22 cellular contexts compared by ENCODE assay signal in the genomic region with DNA sequence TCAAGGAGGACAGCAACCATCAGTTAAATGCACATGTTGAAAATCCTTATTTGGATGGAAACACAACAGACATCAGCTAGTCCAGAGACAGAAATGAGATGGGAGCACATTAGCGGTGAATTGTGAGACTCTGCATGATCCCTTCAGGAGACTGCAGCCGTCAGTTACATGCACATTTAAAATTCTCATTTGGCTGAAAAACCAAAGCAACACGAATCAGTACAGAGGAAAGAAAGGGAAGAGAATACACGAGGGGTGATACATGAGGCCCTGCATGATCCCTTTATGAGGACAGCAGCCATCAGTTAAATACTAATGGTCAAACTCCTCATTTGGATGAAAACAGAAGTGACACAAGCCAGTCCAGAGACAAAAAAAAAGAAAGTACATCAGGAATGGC.
DNase-seq lines count a peak whose midpoint lies in the region; ATAC-seq, FAIRE-seq and TF ChIP-seq lines count a peak whose summit lies in the region.
"Had no signal": no experiment of that assay in that cellular context is flagged by ENCODE, and none has a peak within 500 bp of the region (broad histone marks: within the 10 kb centered on the region; RNA-seq: fewer than 3 reads in every experiment).

No MANE protein-coding gene starts in this region.

- no peak for TF ChIP-seq EP300 in HepG2 (IDR thresholded peaks at IDR 0.05; ENCODE audit: low read depth in 2 of 2, low read length in 2 of 2)
- no peak for TF ChIP-seq EP300 in HepG2 (CRISPR knock-in tag; IDR thresholded peaks at IDR 0.05; ENCODE audit: borderline replicate concordance)

- peaks cover 15 to 69% of the 10 kb centered on the region in 2 experiments for H3K36me3 ChIP-seq in HepG2 (replicated peaks in 1 of 2; ENCODE audit: control insufficient read depth in 1 of 2, insufficient read depth in 2 of 2, low read length in 2 of 2)
- no peaks in the 10 kb centered on the region for H3K36me3 ChIP-seq in right lobe of liver

- H3K9me3 Mint-ChIP-seq in IgD-negative memory B cell (no peaks in the 10 kb centered on the region), glutamatergic neuron (ENCODE audit: unreplicated experiment) (peaks cover 46% of the 10 kb centered on the region)
- peaks cover 6% of the 10 kb centered on the region for H3K9me3 Mint-ChIP-seq in stimulated activated memory B cell treated with anti-CD40 and anti-IgM and Interleukin-4, amounts not matched to agents 10 μg/mL and 1 μg/mL and 100 μg/mL, for 72 hours
- H3K9me3 Mint-ChIP-seq: GM23338 had no signal

- no peaks in the 10 kb centered on the region for H3K79me2 ChIP-seq in HepG2 (ENCODE audit: insufficient read depth, low read length)

- H3K9me3 ChIP-seq in HepG2 (ENCODE audit: low read length) (no peaks in the 10 kb centered on the region), right lobe of liver (no peaks in the 10 kb centered on the region)

- H3K4me3 Mint-ChIP-seq in IgD-negative memory B cell = peak overlapping the region in 3 of 4 donors; percentile 24 to 95 (median 73)
- no peak overlapping the region for H3K4me3 Mint-ChIP-seq in glutamatergic neuron (ENCODE audit: unreplicated experiment)
- H3K4me3 Mint-ChIP-seq in stimulated activated memory B cell treated with anti-CD40 and anti-IgM and Interleukin-4, amounts not matched to agents 10 μg/mL and 1 μg/mL and 100 μg/mL, for 72 hours = no peak overlapping the region
- H3K4me3 Mint-ChIP-seq: CD4-positive, alpha-beta memory T cell; GM23338; H9; HFFc6 had no signal

- CTCF ChIA-PET in HepG2 (lab: Yijun Ruan, JAX; ENCODE audit: low intra/inter-chr PET ratio, low total read pairs) = no interaction called here

- ATAC-seq in HepG2 (no peak), right lobe of liver (no peak), HG03442 (IDR thresholded peaks at IDR 0.05; ENCODE audit: unreplicated experiment) (no peak), GM19324 (IDR thresholded peaks at IDR 0.05; ENCODE audit: low FRiP score, unreplicated experiment) (no peak)
- no peak for ATAC-seq in stimulated activated memory B cell treated with anti-CD40 and anti-IgM and Interleukin-4, amounts not matched to agents 10 μg/mL and 1 μg/mL and 100 μg/mL, for 72 hours
- ATAC-seq: GM23338, HCT116 had no signal

- H3K27me3 Mint-ChIP-seq in IgD-negative memory B cell (peaks cover 1% of the 10 kb centered on the region), glutamatergic neuron (ENCODE audit: unreplicated experiment) (peaks cover 38% of the 10 kb centered on the region)
- H3K27me3 Mint-ChIP-seq in stimulated activated memory B cell treated with anti-CD40 and anti-IgM and Interleukin-4, amounts not matched to agents 10 μg/mL and 1 μg/mL and 100 μg/mL, for 72 hours = peaks cover 9% of the 10 kb centered on the region

- TF ChIP-seq CTCF in HepG2 (CRISPR knock-in tag; IDR thresholded peaks at IDR 0.05) (no peak), right lobe of liver (IDR thresholded peaks at IDR 0.05) (no peak), glutamatergic neuron (IDR thresholded peaks at IDR 0.05; ENCODE audit: partially characterized antibody, unreplicated experiment) (no peak)

- no peak overlapping the region for H3K4me2 ChIP-seq in HepG2 (ENCODE audit: low read depth, low read length)
- H3K4me2 ChIP-seq: GM23338 had no signal

- H4K20me1 ChIP-seq in HepG2 (ENCODE audit: insufficient read depth, low read length) = no peaks in the 10 kb centered on the region

- H3K4me3 ChIP-seq in HepG2 (replicated peaks in 1 of 3; ENCODE audit: insufficient read depth in 1 of 3, low read depth in 2 of 3, low read length in 3 of 3) = no peak overlapping the region
- no peak overlapping the region for H3K4me3 ChIP-seq in right lobe of liver
- H3K4me3 ChIP-seq: GM23338 had no signal

- intact Hi-C loops in HepG2 (cut with micrococcal nuclease; ENCODE audit: unreplicated experiment) = no loop called here
- intact Hi-C loops in right lobe of liver (cut with DNase I) = no loop called here

- H3K4me1 Mint-ChIP-seq in IgD-negative memory B cell (peaks cover 16 to 19% (median 17%) of the 10 kb centered on the region in 3 donors), glutamatergic neuron (ENCODE audit: low read depth, unreplicated experiment) (no peaks in the 10 kb centered on the region)
- H3K4me1 Mint-ChIP-seq in stimulated activated memory B cell treated with anti-CD40 and anti-IgM and Interleukin-4, amounts not matched to agents 10 μg/mL and 1 μg/mL and 100 μg/mL, for 72 hours = peaks cover 21% of the 10 kb centered on the region
- H3K4me1 Mint-ChIP-seq: CD4-positive, alpha-beta memory T cell; GM23338; H9 had no signal

- H3K27ac ChIP-seq in HepG2 (ENCODE audit: extremely low read length, insufficient read depth, low read length) = no peak overlapping the region
- no peak overlapping the region for H3K27ac ChIP-seq in right lobe of liver
- H3K27ac ChIP-seq: 22Rv1 had no signal

- in situ Hi-C loops in HepG2 (cut with HindIII; ENCODE audit: extremely low pct_ligation_motif_present, low pct_unique_long_range_greater_than_20kb) = no loop called here

- H2AFZ ChIP-seq in HepG2 (ENCODE audit: low read length) = no peak overlapping the region
- H2AFZ ChIP-seq: GM23338 had no signal

- no peak for FAIRE-seq in HepG2 (lab: Jason Lieb, UNC)
- FAIRE-seq: A204.1 had no signal

- WGBS in HepG2 (ENCODE audit: low lambda C conversion rate) = 94% methylated on average over 4 of the region's 4 CpGs
- 91% methylated on average over 4 of the region's 4 CpGs for WGBS in right lobe of liver (ENCODE audit: insufficient coverage, low coverage, low lambda C conversion rate, missing lambda C conversion rate)

- H3K27ac Mint-ChIP-seq in IgD-negative memory B cell (peak overlapping the region in 1 of 3 donors; percentile 18), glutamatergic neuron (ENCODE audit: unreplicated experiment) (peak overlapping the region; percentile 1)
- peak overlapping the region; percentile 81 for H3K27ac Mint-ChIP-seq in stimulated activated memory B cell treated with anti-CD40 and anti-IgM and Interleukin-4, amounts not matched to agents 10 μg/mL and 1 μg/mL and 100 μg/mL, for 72 hours
- H3K27ac Mint-ChIP-seq: CD4-positive, alpha-beta memory T cell; GM23338; H9; HFFc6 had no signal

- no peak for TF ChIP-seq RAD21 in HepG2 (CRISPR knock-in tag; IDR thresholded peaks at IDR 0.05)

- peaks cover 3% of the 10 kb centered on the region for H3K36me3 Mint-ChIP-seq in IgD-negative memory B cell
- peaks cover 19% of the 10 kb centered on the region for H3K36me3 Mint-ChIP-seq in glutamatergic neuron (ENCODE audit: unreplicated experiment)
- no peaks in the 10 kb centered on the region for H3K36me3 Mint-ChIP-seq in stimulated activated memory B cell treated with anti-CD40 and anti-IgM and Interleukin-4, amounts not matched to agents 10 μg/mL and 1 μg/mL and 100 μg/mL, for 72 hours
- H3K36me3 Mint-ChIP-seq: CD4-positive, alpha-beta memory T cell had no signal

- H3K9ac ChIP-seq in HepG2 (ENCODE audit: insufficient read depth, low read depth, low read length) = no peak overlapping the region

- H3K27me3 ChIP-seq in HepG2 (ENCODE audit: control insufficient read depth in 1 of 2, insufficient read depth in 2 of 2, low read length in 2 of 2) (no peaks in the 10 kb centered on the region), right lobe of liver (no peaks in the 10 kb centered on the region)

- DNase-seq in HepG2 (ENCODE audit: low spot score) (no peak), right lobe of liver (no peak), glutamatergic neuron (no peak), ureter (ENCODE audit: low spot score) (no peak)
- DNase-seq: ACHN; AML-193; Calu3; CD4-positive, alpha-beta memory T cell; COR-L47; DMS53; DMS79 treated with DMSO at 0.1 percent for 48 hours; GF-D8; H9; HFFc6 had no signal

- BruUV-seq in HepG2 (replicated peaks; lab: Mats Ljungman, UMichigan) = no TSS peak

- POLR2A ChIA-PET in HepG2 (lab: Yijun Ruan, JAX) = no interaction called here

- H3K4me1 ChIP-seq in HepG2 (ENCODE audit: insufficient read depth, low read length) (no peaks in the 10 kb centered on the region), right lobe of liver (no peaks in the 10 kb centered on the region)

- TF ChIP-seq POLR2A in HepG2 (IDR thresholded peaks at IDR 0.05; ENCODE audit: insufficient read depth in 1 of 2, low read depth in 2 of 2, low read length in 2 of 2) (no peak), right lobe of liver (IDR thresholded peaks at IDR 0.05) (no peak)

TF ChIP-seq in HepG2, 621 proteins besides CTCF, POLR2A, EP300 and RAD21:
- TF ChIP-seq SIN3B (IDR thresholded peaks at IDR 0.05; ENCODE audit: low read length) (no peak), ZSCAN30 (CRISPR knock-in tag; IDR thresholded peaks at IDR 0.05) (peak; percentile 99), ONECUT2 (CRISPR knock-in tag; IDR thresholded peaks at IDR 0.05) (no peak), HNRNPL (IDR thresholded peaks at IDR 0.05; ENCODE audit: low read depth, low read length) (no peak), GFI1 (CRISPR knock-in tag; IDR thresholded peaks at IDR 0.05; ENCODE audit: borderline replicate concordance) (no peak)

Comparison
In these comparisons a context has a peak if more than half of its experiments do, and no peak if none do; other contexts are left out.
1. H3K4me3 Mint-ChIP-seq: peak in IgD-negative memory B cell (3 of 4); none in glutamatergic neuron (single experiment) and stimulated activated memory B cell treated with anti-CD40 and anti-IgM and Interleukin-4, amounts not matched to agents 10 μg/mL and 1 μg/mL and 100 μg/mL, for 72 hours (single experiment).